9 cellular contexts compared by ENCODE assay signal in genomic region chr18:22783245-22783644, GRCh38.
"Had no signal": no experiment of that assay in that cellular context is flagged by ENCODE, and none has a peak within 500 bp of the region (broad histone marks: within the 10 kb centered on the region; RNA-seq: fewer than 3 reads in every experiment).

No MANE protein-coding gene starts in this region.

- DNase-seq: GOT3, H9, HCEC 1CT, IMR-90, Kasumi-1, KG1 had no signal

- H3K27ac ChIP-seq: HL-60 had no signal

- H3K4me3 Mint-ChIP-seq: H9 had no signal

- ATAC-seq: K562 had no signal

- H3K4me1 Mint-ChIP-seq: H9 had no signal

- H3K27ac Mint-ChIP-seq: H9 had no signal

- H3K9me3 Mint-ChIP-seq: H9 had no signal

- H3K4me3 ChIP-seq: K562 had no signal

- FAIRE-seq: H54, K562 had no signal
